Comparison of ENCODE assay signal across 22 cellular contexts in genomic region chr2:54801422-54801821, GRCh38.
"Had no signal": no experiment of that assay in that cellular context is flagged by ENCODE, and none has a peak within 500 bp of the region (broad histone marks: within the 10 kb centered on the region; RNA-seq: fewer than 3 reads in every experiment).

No MANE protein-coding gene starts in this region.

- H3K4me3 ChIP-seq: esophagus squamous epithelium, left lung, lower lobe of right lung, skin epidermis, upper lobe of left lung, vagina had no signal

- H3K27ac ChIP-seq: epithelial cell of prostate, esophagus squamous epithelium, left lung, lower lobe of right lung, skin epidermis, upper lobe of left lung, vagina had no signal

- H3K9me3 ChIP-seq: esophagus squamous epithelium, lower lobe of right lung, upper lobe of left lung, vagina had no signal

- H3K36me3 ChIP-seq: esophagus squamous epithelium, left lung, lower lobe of right lung, upper lobe of left lung, vagina had no signal

- DNase-seq: activated B cell treated with CpG ODN at 0.5 μM for 24 hours; activated CD4-positive, alpha-beta T cell treated with anti-CD3 and anti-CD28 coated beads, Interleukin-2, amount 50 U/mL, for 1 hour; activated CD8-positive, alpha-beta T cell treated with anti-CD3 and anti-CD28 coated beads for 36 hours; activated naive CD4-positive, alpha-beta T cell; activated T-cell treated with anti-CD3 and anti-CD28 coated beads, Interleukin-2, amount 50 U/mL, for 48 hours; dermis blood vessel endothelial cell; effector CD4-positive, alpha-beta T cell; esophagus squamous epithelium; glutamatergic neuron; left lung; lower lobe of right lung; mesenchymal stem cell; natural killer cell; stimulated activated CD4-positive, alpha-beta T cell treated with anti-CD3 and anti-CD28 coated beads, Interleukin-12 subunit alpha, Interleukin-12 subunit beta, amount 100 ng/mL, for 4 hours; stimulated activated CD4-positive, alpha-beta T cell treated with anti-CD3 and anti-CD28 coated beads, Interleukin-4, amount 100 ng/mL, for 24 hours; upper lobe of left lung had no signal

- H3K4me1 ChIP-seq: left lung, lower lobe of right lung, upper lobe of left lung, vagina had no signal

- ATAC-seq: activated CD8-positive, alpha-beta T cell treated with anti-CD3 and anti-CD28 coated beads for 36 hours; activated naive CD4-positive, alpha-beta T cell treated with anti-CD3 and anti-CD28 coated beads, Interleukin-2, amount 50 U/mL, for 72 hours; left lung; lower lobe of right lung; natural killer cell; sciatic nerve; stimulated activated effector memory CD8-positive, alpha-beta T cell treated with anti-CD3 and anti-CD28 coated beads, Interleukin-12 subunit alpha, Interleukin-12 subunit beta, amount 100 ng/mL, for 72 hours had no signal

- H3K27me3 ChIP-seq: esophagus squamous epithelium, left lung, upper lobe of left lung, vagina had no signal
